8 cellular contexts compared by ENCODE assay signal in the genomic region with DNA sequence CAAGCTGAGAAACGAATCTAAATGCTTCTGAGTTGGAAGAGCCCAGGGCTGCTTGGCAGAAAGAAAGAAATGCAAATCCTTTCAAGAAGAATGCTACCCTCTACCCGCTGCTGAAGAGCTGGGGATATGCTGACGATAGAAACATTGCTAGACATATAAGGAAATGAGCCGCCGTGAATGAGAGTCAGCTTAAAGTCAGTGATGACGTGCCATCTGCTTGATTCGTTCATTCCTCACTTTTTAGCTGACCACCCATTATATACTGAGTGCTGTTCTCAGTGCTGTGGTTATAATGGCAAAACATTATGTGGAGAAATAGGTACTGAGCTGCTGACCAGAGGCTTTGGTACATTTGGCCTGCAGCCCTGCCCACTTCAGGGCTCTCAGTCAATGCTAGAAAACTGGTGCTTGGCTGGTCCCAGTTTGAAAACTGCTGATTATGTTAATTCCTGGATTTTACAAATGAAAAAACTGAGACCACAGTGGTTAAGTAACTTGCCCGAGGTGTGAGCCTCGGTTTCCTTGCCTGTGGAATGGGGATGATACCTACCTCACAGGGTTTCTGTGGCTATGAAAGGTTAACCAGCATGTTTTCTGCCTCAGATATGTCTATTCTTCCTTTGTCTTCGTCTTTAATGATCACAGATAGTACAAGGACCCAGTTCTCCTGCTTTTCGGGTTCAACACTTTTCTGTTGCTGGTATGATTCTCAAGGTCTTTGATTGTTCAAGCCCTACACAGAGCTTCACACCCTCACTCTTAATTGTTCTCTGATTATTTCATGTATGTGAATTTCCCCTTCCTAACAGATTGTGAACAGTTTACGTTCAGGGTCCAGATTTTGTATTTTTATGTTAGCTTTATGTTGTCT.
DNase-seq lines count a peak whose midpoint lies in the region; ATAC-seq lines count a peak whose summit lies in the region.

No MANE protein-coding gene starts in this region.

- ATAC-seq in stimulated activated naive CD8-positive, alpha-beta T cell treated with anti-CD3 and anti-CD28 coated beads, Interleukin-15, amount 100 ng/mL, for 72 hours = peak; percentile 62
- ATAC-seq in HG03280 (IDR thresholded peaks at IDR 0.05; ENCODE audit: unreplicated experiment) (no peak), GM19023 (IDR thresholded peaks at IDR 0.05; ENCODE audit: unreplicated experiment) (no peak)

- H3K9me3 Mint-ChIP-seq in stimulated activated naive CD8-positive, alpha-beta T cell treated with anti-CD3 and anti-CD28 coated beads, Interleukin-15, amount 100 ng/mL, for 72 hours = no peaks in the 10 kb centered on the region

- H3K27me3 Mint-ChIP-seq in stimulated activated naive CD8-positive, alpha-beta T cell treated with anti-CD3 and anti-CD28 coated beads, Interleukin-15, amount 100 ng/mL, for 72 hours = no peaks in the 10 kb centered on the region

- H3K27ac Mint-ChIP-seq in stimulated activated naive CD8-positive, alpha-beta T cell treated with anti-CD3 and anti-CD28 coated beads, Interleukin-15, amount 100 ng/mL, for 72 hours = no peak overlapping the region

- peaks cover 29% of the 10 kb centered on the region for H3K4me1 Mint-ChIP-seq in stimulated activated naive CD8-positive, alpha-beta T cell treated with anti-CD3 and anti-CD28 coated beads, Interleukin-15, amount 100 ng/mL, for 72 hours

- DNase-seq in NCI-H526 (lab: John Stamatoyannopoulos, UW) (peak; percentile 24 to 48), NCI-H526 treated with DMSO at 0.1 percent for 48 hours (lab: John Stamatoyannopoulos, UW) (no peak), amniotic stem cell (lab: John Stamatoyannopoulos, UW) (peak; percentile 62), iPS DF 19.7 (ENCODE audit: low read depth, low spot score) (peak; percentile 25), KG1 (lab: John Stamatoyannopoulos, UW) (no peak)
- DNase-seq in stimulated activated naive CD8-positive, alpha-beta T cell treated with anti-CD3 and anti-CD28 coated beads, Interleukin-15, amount 100 ng/mL, for 72 hours = no peak

- no peak overlapping the region for H3K4me3 Mint-ChIP-seq in stimulated activated naive CD8-positive, alpha-beta T cell treated with anti-CD3 and anti-CD28 coated beads, Interleukin-15, amount 100 ng/mL, for 72 hours

Comparison
In these comparisons a context has a peak if more than half of its experiments do, and no peak if none do; other contexts are left out.
1. DNase-seq: peak in NCI-H526 (2 of 2), amniotic stem cell (single experiment) and iPS DF 19.7 (single experiment); none in NCI-H526 treated with DMSO at 0.1 percent for 48 hours (single experiment), stimulated activated naive CD8-positive, alpha-beta T cell treated with anti-CD3 and anti-CD28 coated beads, Interleukin-15, amount 100 ng/mL, for 72 hours (0 of 2) and KG1 (single experiment).